ENCODE assay signal across 16 cellular contexts in genomic region chr6:157200611-157201010, GRCh38.
DNase-seq lines count a peak whose midpoint lies in the region; ATAC-seq, FAIRE-seq and TF ChIP-seq lines count a peak whose summit lies in the region.
"Had no signal": no experiment of that assay in that cellular context is flagged by ENCODE, and none has a peak within 500 bp of the region (broad histone marks: within the 10 kb centered on the region; RNA-seq: fewer than 3 reads in every experiment).

No MANE protein-coding gene starts in this region.

- no peak overlapping the region for H3K27ac Mint-ChIP-seq in activated CD4-positive, alpha-beta T cell treated with anti-CD3 and anti-CD28 coated beads, Interleukin-2, amount 10 ng/mL, durations not matched to agents 24 days and 14 days
- H3K27ac Mint-ChIP-seq: CD4-positive, CD25-positive, alpha-beta regulatory T cell; HFFc6 had no signal

- TF ChIP-seq CTCF in HepG2 (CRISPR knock-in tag; IDR thresholded peaks at IDR 0.05): no peak
- TF ChIP-seq CTCF in spleen (IDR thresholded peaks at IDR 0.05 in 8 of 11, conservative IDR thresholded peaks at IDR 0.05 in 3 of 11): no peak

- H3K27ac ChIP-seq in HepG2 (ENCODE audit: extremely low read length, insufficient read depth, low read length) (no peak overlapping the region), spleen (no peak overlapping the region)
- H3K27ac ChIP-seq: BLaER1 treated with 17β-estradiol and CSF1 and Interleukin-3, amounts not matched to agents 10 nM and 100 nM; HL-60 had no signal

- H3K27me3 Mint-ChIP-seq in activated CD4-positive, alpha-beta T cell treated with anti-CD3 and anti-CD28 coated beads, Interleukin-2, amount 10 ng/mL, durations not matched to agents 24 days and 14 days: no peaks in the 10 kb centered on the region
- H3K27me3 Mint-ChIP-seq: CD4-positive, CD25-positive, alpha-beta regulatory T cell had no signal

- H3K4me3 ChIP-seq in HepG2 (replicated peaks in 1 of 3; ENCODE audit: insufficient read depth in 1 of 3, low read depth in 2 of 3, low read length in 3 of 3) (no peak overlapping the region), spleen (no peak overlapping the region)
- H3K4me3 ChIP-seq: BLaER1 treated with 17β-estradiol and CSF1 and Interleukin-3, amounts not matched to agents 10 nM and 100 nM had no signal

- FAIRE-seq in HepG2 (lab: Jason Lieb, UNC): no peak

- H3K27me3 ChIP-seq in HepG2 (ENCODE audit: control insufficient read depth in 1 of 2, insufficient read depth in 2 of 2, low read length in 2 of 2) (no peaks in the 10 kb centered on the region), spleen (replicated peaks in 1 of 7) (no peaks in the 10 kb centered on the region)
- H3K27me3 ChIP-seq: BLaER1 treated with 17β-estradiol and CSF1 and Interleukin-3, amounts not matched to agents 10 nM and 100 nM had no signal

- H3K4me3 Mint-ChIP-seq in activated CD4-positive, alpha-beta T cell treated with anti-CD3 and anti-CD28 coated beads, Interleukin-2, amount 10 ng/mL, durations not matched to agents 24 days and 14 days: no peak overlapping the region
- H3K4me3 Mint-ChIP-seq: CD4-positive, CD25-positive, alpha-beta regulatory T cell; HFFc6 had no signal

- H4K20me1 ChIP-seq in HepG2 (ENCODE audit: insufficient read depth, low read length): no peaks in the 10 kb centered on the region

- H3K36me3 Mint-ChIP-seq in activated CD4-positive, alpha-beta T cell treated with anti-CD3 and anti-CD28 coated beads, Interleukin-2, amount 10 ng/mL, durations not matched to agents 24 days and 14 days (ENCODE audit: low read depth): peaks cover 33% of the 10 kb centered on the region

- no peak for TF ChIP-seq RAD21 in HepG2 (CRISPR knock-in tag; IDR thresholded peaks at IDR 0.05)

- intact Hi-C loops in HepG2 (cut with micrococcal nuclease; ENCODE audit: unreplicated experiment) (no loop called here), spleen (cut with DNase I; ENCODE audit: low total_unique reads) (no loop called here)
- intact Hi-C loops in activated CD4-positive, alpha-beta T cell treated with anti-CD3 and anti-CD28 coated beads, Interleukin-2, amount 10 ng/mL, durations not matched to agents 24 days and 14 days (cut with micrococcal nuclease): no loop called here

- peak; percentile 68 for DNase-seq in DMS53 (lab: John Stamatoyannopoulos, UW)
- DNase-seq in NCI-H2171 (lab: John Stamatoyannopoulos, UW): peak; percentile 64
- DNase-seq in HepG2 (ENCODE audit: low spot score): no peak
- DNase-seq in spleen: peak; percentile 72
- no peak for DNase-seq in dedifferentiated amniotic fluid mesenchymal stem cell (ENCODE audit: extremely low spot score)
- no peak for DNase-seq in activated CD4-positive, alpha-beta T cell treated with anti-CD3 and anti-CD28 coated beads, Interleukin-2, amount 10 ng/mL, durations not matched to agents 24 days and 14 days
- no peak for DNase-seq in NK-92 treated with Interleukin-12 subunit alpha and Interleukin-12 subunit beta, amount 100 ng/mL, for 24 hours (lab: John Stamatoyannopoulos, UW)
- no peak for DNase-seq in NCI-H510A treated with DMSO at 0.1 percent for 48 hours (lab: John Stamatoyannopoulos, UW)
- DNase-seq: ACHN; CD4-positive, CD25-positive, alpha-beta regulatory T cell; DND-41; GF-D8; HCEC 1CT; HFFc6 had no signal

- TF ChIP-seq EP300 in HepG2 (IDR thresholded peaks at IDR 0.05; ENCODE audit: low read depth in 2 of 2, low read length in 2 of 2) (no peak), HepG2 (CRISPR knock-in tag; IDR thresholded peaks at IDR 0.05; ENCODE audit: borderline replicate concordance) (no peak)

- no peak overlapping the region for H3K4me2 ChIP-seq in HepG2 (ENCODE audit: low read depth, low read length)
- H3K4me2 ChIP-seq: BLaER1 treated with 17β-estradiol and CSF1 and Interleukin-3, amounts not matched to agents 10 nM and 100 nM had no signal

- TF ChIP-seq POLR2A in HepG2 (IDR thresholded peaks at IDR 0.05; ENCODE audit: insufficient read depth in 1 of 2, low read depth in 2 of 2, low read length in 2 of 2) (no peak), spleen (IDR thresholded peaks at IDR 0.05) (no peak)

- peak; percentile 52 for ATAC-seq in HepG2

- no peaks in the 10 kb centered on the region for H3K4me1 Mint-ChIP-seq in activated CD4-positive, alpha-beta T cell treated with anti-CD3 and anti-CD28 coated beads, Interleukin-2, amount 10 ng/mL, durations not matched to agents 24 days and 14 days

- H3K9ac ChIP-seq in HepG2 (ENCODE audit: insufficient read depth, low read depth, low read length): no peak overlapping the region
- H3K9ac ChIP-seq: BLaER1 treated with 17β-estradiol and CSF1 and Interleukin-3, amounts not matched to agents 10 nM and 100 nM had no signal

- H3K36me3 ChIP-seq in HepG2 (replicated peaks in 1 of 2; ENCODE audit: control insufficient read depth in 1 of 2, insufficient read depth in 2 of 2, low read length in 2 of 2) (peaks cover 33 to 79% of the 10 kb centered on the region in 2 experiments), spleen (peaks cover 5 to 100% (median 83%) of the 10 kb centered on the region in 6 donors)

- no peak overlapping the region for H2AFZ ChIP-seq in HepG2 (ENCODE audit: low read length)

- no peaks in the 10 kb centered on the region for H3K79me2 ChIP-seq in HepG2 (ENCODE audit: insufficient read depth, low read length)

- H3K9me3 Mint-ChIP-seq in activated CD4-positive, alpha-beta T cell treated with anti-CD3 and anti-CD28 coated beads, Interleukin-2, amount 10 ng/mL, durations not matched to agents 24 days and 14 days: no peaks in the 10 kb centered on the region
- H3K9me3 Mint-ChIP-seq: CD4-positive, CD25-positive, alpha-beta regulatory T cell; HFFc6 had no signal

- in situ Hi-C loops in HepG2 (cut with HindIII; ENCODE audit: extremely low pct_ligation_motif_present, low pct_unique_long_range_greater_than_20kb): no loop called here

- no peaks in the 10 kb centered on the region for H3K4me1 ChIP-seq in HepG2 (ENCODE audit: insufficient read depth, low read length)
- peaks cover 0 to 5% (median 0%) of the 10 kb centered on the region in 6 donors for H3K4me1 ChIP-seq in spleen
- H3K4me1 ChIP-seq: BLaER1 treated with 17β-estradiol and CSF1 and Interleukin-3, amounts not matched to agents 10 nM and 100 nM had no signal

- H3K9me3 ChIP-seq in HepG2 (ENCODE audit: low read length): no peaks in the 10 kb centered on the region
- no peaks in the 10 kb centered on the region for H3K9me3 ChIP-seq in spleen
- H3K9me3 ChIP-seq: BLaER1 treated with 17β-estradiol and CSF1 and Interleukin-3, amounts not matched to agents 10 nM and 100 nM had no signal

- POLR2A ChIA-PET in HepG2 (lab: Yijun Ruan, JAX): no interaction called here

- 96% methylated on average over 15 of the region's 17 CpGs for WGBS in HepG2 (ENCODE audit: low lambda C conversion rate)
- WGBS in spleen, 5 donors: 94 to 97% (median 97%) methylated on average over 14 to 17 of the region's 17 CpGs

- CTCF ChIA-PET in HepG2 (lab: Yijun Ruan, JAX; ENCODE audit: low intra/inter-chr PET ratio, low total read pairs): no interaction called here

- no TSS peak for BruUV-seq in HepG2 (replicated peaks; lab: Mats Ljungman, UMichigan)

TF ChIP-seq in HepG2, 621 proteins besides CTCF, POLR2A, EP300 and RAD21:
- no peak for TF ChIP-seq MBNL3 (CRISPR knock-in tag; conservative IDR thresholded peaks at IDR 0.05)
- TF ChIP-seq, protein P1, sequence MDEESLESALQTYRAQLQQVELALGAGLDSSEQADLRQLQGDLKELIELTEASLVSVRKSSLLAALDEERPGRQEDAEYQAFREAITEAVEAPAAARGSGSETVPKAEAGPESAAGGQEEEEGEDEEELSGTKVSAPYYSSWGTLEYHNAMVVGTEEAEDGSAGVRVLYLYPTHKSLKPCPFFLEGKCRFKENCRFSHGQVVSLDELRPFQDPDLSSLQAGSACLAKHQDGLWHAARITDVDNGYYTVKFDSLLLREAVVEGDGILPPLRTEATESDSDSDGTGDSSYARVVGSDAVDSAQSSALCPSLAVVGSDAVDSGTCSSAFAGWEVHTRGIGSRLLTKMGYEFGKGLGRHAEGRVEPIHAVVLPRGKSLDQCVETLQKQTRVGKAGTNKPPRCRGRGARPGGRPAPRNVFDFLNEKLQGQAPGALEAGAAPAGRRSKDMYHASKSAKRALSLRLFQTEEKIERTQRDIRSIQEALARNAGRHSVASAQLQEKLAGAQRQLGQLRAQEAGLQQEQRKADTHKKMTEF (CRISPR knock-in tag; IDR thresholded peaks at IDR 0.05): no peak
- TF ChIP-seq ZNF263 (CRISPR knock-in tag; IDR thresholded peaks at IDR 0.05): no peak
- no peak for TF ChIP-seq ZNF724P (CRISPR knock-in tag; IDR thresholded peaks at IDR 0.05; ENCODE audit: borderline replicate concordance)
- TF ChIP-seq KDM5A (IDR thresholded peaks at IDR 0.05; ENCODE audit: borderline replicate concordance, low read length): no peak
- TF ChIP-seq ZNF777 (CRISPR knock-in tag; IDR thresholded peaks at IDR 0.05): no peak
- no peak for TF ChIP-seq REPIN1 (CRISPR knock-in tag; IDR thresholded peaks at IDR 0.05; ENCODE audit: borderline replicate concordance, low read depth)
- no peak for TF ChIP-seq CREM (IDR thresholded peaks at IDR 0.05)
- TF ChIP-seq CREM (CRISPR knock-in tag; IDR thresholded peaks at IDR 0.05): no peak

Comparison
In these comparisons a context has a peak if more than half of its experiments do, and no peak if none do; other contexts are left out.
1. DNase-seq: peak in DMS53 (single experiment), NCI-H2171 (single experiment) and spleen (single experiment); none in HepG2 (single experiment), dedifferentiated amniotic fluid mesenchymal stem cell (single experiment), activated CD4-positive, alpha-beta T cell treated with anti-CD3 and anti-CD28 coated beads, Interleukin-2, amount 10 ng/mL, durations not matched to agents 24 days and 14 days (single experiment), NK-92 treated with Interleukin-12 subunit alpha and Interleukin-12 subunit beta, amount 100 ng/mL, for 24 hours (single experiment) and NCI-H510A treated with DMSO at 0.1 percent for 48 hours (single experiment).